ENCODE assay signal across 1 cellular context in genomic region chr1:27138927-27139326, GRCh38.
TF ChIP-seq lines count a peak whose summit lies in the region.

No MANE protein-coding gene starts in this region.

TF ChIP-seq in IMR-90, 13 proteins besides CTCF, POLR2A, EP300 and RAD21 (continued from another document):
- TF ChIP-seq MAFK (IDR thresholded peaks at IDR 0.05; ENCODE audit: low read depth, low read length), result no peak
- TF ChIP-seq ELK1 (IDR thresholded peaks at IDR 0.05; ENCODE audit: borderline replicate concordance, low read depth, low read length), result no peak
- no peak for TF ChIP-seq NFE2L2 (IDR thresholded peaks at IDR 0.05; ENCODE audit: low read depth, low read length)
- TF ChIP-seq CHD1 (IDR thresholded peaks at IDR 0.05; ENCODE audit: low read depth, low read length), result no peak
- TF ChIP-seq MAZ (IDR thresholded peaks at IDR 0.05; ENCODE audit: borderline replicate concordance, low read depth, low read length), result no peak
- TF ChIP-seq RFX5 (IDR thresholded peaks at IDR 0.05; ENCODE audit: low read depth, low read length), result no peak
- TF ChIP-seq USF2 (IDR thresholded peaks at IDR 0.05; ENCODE audit: low read depth, low read length), result no peak
TF ChIP-seq in IMR-90: peak in this region for 0.
